In the genomic region with DNA sequence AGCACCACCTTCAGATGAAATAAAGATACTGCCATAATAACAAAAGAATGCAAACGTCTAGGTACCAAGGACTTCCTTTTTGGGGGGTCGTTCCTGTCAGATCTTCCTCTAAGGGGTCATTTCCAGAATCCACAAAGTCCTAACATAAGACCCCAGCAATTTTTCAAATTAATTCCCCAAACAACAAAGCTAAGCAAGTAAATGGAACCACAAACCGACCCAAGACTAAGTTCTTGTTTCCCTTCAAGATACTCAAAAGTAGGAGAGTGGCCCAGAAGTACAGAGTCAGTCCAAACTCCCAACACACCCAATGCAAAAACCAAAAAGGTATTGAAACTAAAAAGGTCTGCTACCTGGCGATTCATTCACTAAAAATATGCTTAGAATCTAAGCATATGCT, we compare ENCODE assay signal across 8 cellular contexts. TPM values are rescaled to one million over a fixed set of nuclear protein-coding genes. Genes with fewer than 3 reads are reported as not detected.
DNase-seq lines count a peak whose midpoint lies in the region; ATAC-seq and TF ChIP-seq lines count a peak whose summit lies in the region.

No MANE protein-coding gene starts in this region.

- H3K4me3 Mint-ChIP-seq in dendritic cell treated with granulocyte-macrophage colony-stimulating factor and Interleukin-4, amounts not matched to agents 40 ng/mL and 50 ng/mL, for 4 days = peak overlapping the region; percentile 81
- peak overlapping the region; percentile 94 for H3K4me3 Mint-ChIP-seq in natural killer cell treated with Interleukin-12 subunit alpha and Interleukin-12 subunit beta and Interleukin-15 and Interleukin-18, amount 100 ng/mL, for 72 hours

- no peaks in the 10 kb centered on the region for H3K9me3 Mint-ChIP-seq in dendritic cell treated with granulocyte-macrophage colony-stimulating factor and Interleukin-4, amounts not matched to agents 40 ng/mL and 50 ng/mL, for 4 days
- H3K9me3 Mint-ChIP-seq in natural killer cell treated with Interleukin-12 subunit alpha and Interleukin-12 subunit beta and Interleukin-15 and Interleukin-18, amount 100 ng/mL, for 72 hours = no peaks in the 10 kb centered on the region

- peak overlapping the region; percentile 75 for H3K27ac Mint-ChIP-seq in dendritic cell treated with granulocyte-macrophage colony-stimulating factor and Interleukin-4, amounts not matched to agents 40 ng/mL and 50 ng/mL, for 4 days
- H3K27ac Mint-ChIP-seq in natural killer cell treated with Interleukin-12 subunit alpha and Interleukin-12 subunit beta and Interleukin-15 and Interleukin-18, amount 100 ng/mL, for 72 hours = peak overlapping the region; percentile 67 to 94

- TF ChIP-seq CTCF in BJ (IDR thresholded peaks at IDR 0.05; ENCODE audit: insufficient read depth, low read depth, low read length) (no peak), LNCaP clone FGC (IDR thresholded peaks at IDR 0.05; ENCODE audit: control insufficient read depth, extremely low read depth, insufficient read depth) (no peak)

- no peaks in the 10 kb centered on the region for H3K36me3 ChIP-seq in BJ (ENCODE audit: control insufficient read depth, insufficient read depth, low read length)

- CTCF ChIA-PET in BJ (lab: Yijun Ruan, JAX) = interaction anchor here (1.5 to 1.6 kb wide), 2 partner anchors 10 to 37 kb away, joined by 4 to 5 read pairs; no protein-coding TSS in a partner anchor

- intact Hi-C loops in dendritic cell treated with granulocyte-macrophage colony-stimulating factor and Interleukin-4, amounts not matched to agents 40 ng/mL and 50 ng/mL, for 4 days (cut with micrococcal nuclease) = no loop called here

- peak overlapping the region; percentile 52 for H3K4me3 ChIP-seq in BJ (ENCODE audit: low read depth, low read length)
- H3K4me3 ChIP-seq in LNCaP clone FGC (ENCODE audit: low read depth, low read length) = peak overlapping the region; percentile 60

- POLR2A ChIA-PET in BJ (lab: Charles Lee) = no interaction called here

- H3K36me3 Mint-ChIP-seq in dendritic cell treated with granulocyte-macrophage colony-stimulating factor and Interleukin-4, amounts not matched to agents 40 ng/mL and 50 ng/mL, for 4 days (ENCODE audit: low read depth) = peaks cover 14% of the 10 kb centered on the region
- H3K36me3 Mint-ChIP-seq in natural killer cell treated with Interleukin-12 subunit alpha and Interleukin-12 subunit beta and Interleukin-15 and Interleukin-18, amount 100 ng/mL, for 72 hours = no peaks in the 10 kb centered on the region

- DNase-seq in BJ (ENCODE audit: low read depth) (no peak), LNCaP clone FGC (ENCODE audit: low read depth) (no peak), ecto neural progenitor cell (ENCODE audit: low spot score) (no peak), DMS53 (lab: John Stamatoyannopoulos, UW) (no peak), DMS79 treated with DMSO at 0.1 percent for 48 hours (lab: John Stamatoyannopoulos, UW) (no peak)
- no peak for DNase-seq in natural killer cell treated with Interleukin-12 subunit alpha and Interleukin-12 subunit beta and Interleukin-15 and Interleukin-18, amount 100 ng/mL, for 72 hours (ENCODE audit: low spot score)
- no peak for DNase-seq in stimulated activated CD4-positive, alpha-beta T cell treated with anti-CD3 and anti-CD28 coated beads, Interleukin-2, amount 100 ng/mL, for 48 hours

- peaks cover 2% of the 10 kb centered on the region for H3K27me3 Mint-ChIP-seq in dendritic cell treated with granulocyte-macrophage colony-stimulating factor and Interleukin-4, amounts not matched to agents 40 ng/mL and 50 ng/mL, for 4 days
- peaks cover 9 to 10% of the 10 kb centered on the region in 2 donors for H3K27me3 Mint-ChIP-seq in natural killer cell treated with Interleukin-12 subunit alpha and Interleukin-12 subunit beta and Interleukin-15 and Interleukin-18, amount 100 ng/mL, for 72 hours

- no peaks in the 10 kb centered on the region; the same call in 1 of the 2 replicates for H3K27me3 ChIP-seq in BJ (ENCODE audit: control insufficient read depth, insufficient read depth, low read length)

- peaks cover 80% of the 10 kb centered on the region for H3K4me1 Mint-ChIP-seq in dendritic cell treated with granulocyte-macrophage colony-stimulating factor and Interleukin-4, amounts not matched to agents 40 ng/mL and 50 ng/mL, for 4 days (ENCODE audit: low read depth)
- H3K4me1 Mint-ChIP-seq in natural killer cell treated with Interleukin-12 subunit alpha and Interleukin-12 subunit beta and Interleukin-15 and Interleukin-18, amount 100 ng/mL, for 72 hours (ENCODE audit: low read depth in 2 of 2) = peaks cover 33 to 34% of the 10 kb centered on the region in 2 donors

- no peak for ATAC-seq in natural killer cell treated with Interleukin-12 subunit alpha and Interleukin-12 subunit beta and Interleukin-15 and Interleukin-18, amount 100 ng/mL, for 72 hours

RNA-seq across cellular contexts. Expression of gene RYK, which starts 1.2 kb away (rescaled TPM):
- 41.3 and 60.9 TPM in 2 replicates for polyA plus RNA-seq in BJ (2011; rRNA removed)
- 31.1 and 43.3 TPM in 2 replicates for polyA minus RNA-seq in BJ (2011; rRNA and poly(A)+ RNA removed)
- total RNA-seq in natural killer cell treated with Interleukin-12 subunit alpha and Interleukin-12 subunit beta and Interleukin-15 and Interleukin-18, amount 100 ng/mL, for 72 hours = 10 to 100 TPM; 20.6 to 20.8 TPM
